8 cellular contexts compared by ENCODE assay signal in genomic region chr17:1362964-1363363, GRCh38. TPM values are rescaled to one million over a fixed set of nuclear protein-coding genes. Genes with fewer than 3 reads are reported as not detected.
A peak's percentile ranks its signal among the peaks of the same experiment; 100 is the strongest.
DNase-seq lines count a peak whose midpoint lies in the region; ATAC-seq and TF ChIP-seq lines count a peak whose summit lies in the region.

No MANE protein-coding gene starts in this region.

- TF ChIP-seq CTCF in esophagus muscularis mucosa (IDR thresholded peaks at IDR 0.05), result no peak
- no peak for TF ChIP-seq CTCF in gastrocnemius medialis (IDR thresholded peaks at IDR 0.05 in 4 of 5, conservative IDR thresholded peaks at IDR 0.05 in 1 of 5)

- in situ Hi-C loops in gastrocnemius medialis (cut with MboI; ENCODE audit: low sequenced_read_pairs in 4 of 4), result loop anchor here in 2 of 4 donors (5.0 to 25.0 kb wide), 3 partner anchors 92 to 154 kb away; partner anchors contain the start of genes INPP5K (in 2 of the 2) and CRK (in 1 of the 2)

- ATAC-seq in GM18502 (IDR thresholded peaks at IDR 0.05; ENCODE audit: poor library complexity, unreplicated experiment) (peak; percentile 62), gastrocnemius medialis (peak; percentile 79), HG02642 (IDR thresholded peaks at IDR 0.05; ENCODE audit: poor library complexity, unreplicated experiment) (no peak)

- peaks cover 12 to 50% (median 32%) of the 10 kb centered on the region in 4 donors for H3K36me3 ChIP-seq in esophagus muscularis mucosa
- H3K36me3 ChIP-seq in gastrocnemius medialis, result peaks cover 0 to 34% of the 10 kb centered on the region in 2 donors

- WGBS in esophagus muscularis mucosa, result 26% methylated on average over 3 of the region's 3 CpGs

- H3K4me1 ChIP-seq in esophagus muscularis mucosa, result peaks cover 57 to 89% (median 84%) of the 10 kb centered on the region in 4 donors
- H3K4me1 ChIP-seq in gastrocnemius medialis, result peaks cover 74 to 75% of the 10 kb centered on the region in 2 donors

- H3K27me3 ChIP-seq in esophagus muscularis mucosa, result no peaks in the 10 kb centered on the region
- H3K27me3 ChIP-seq in gastrocnemius medialis, result no peaks in the 10 kb centered on the region

- no peaks in the 10 kb centered on the region for H3K9me3 ChIP-seq in esophagus muscularis mucosa
- H3K9me3 ChIP-seq in gastrocnemius medialis, result no peaks in the 10 kb centered on the region

- intact Hi-C loops in esophagus muscularis mucosa (cut with DNase I) (no loop called here), gastrocnemius medialis (cut with DNase I; ENCODE audit: low total_unique reads) (no loop called here)

- TF ChIP-seq POLR2A in esophagus muscularis mucosa (IDR thresholded peaks at IDR 0.05; ENCODE audit: low read depth), result no peak
- no peak for TF ChIP-seq POLR2A in gastrocnemius medialis (IDR thresholded peaks at IDR 0.05)

- peak; percentile 93 for DNase-seq in NOMO-1 treated with dmso at 0.1 percent for 144 hours (lab: John Stamatoyannopoulos, UW; ENCODE audit: unreplicated experiment)
- DNase-seq in esophagus muscularis mucosa (ENCODE audit: extremely low spot score), result no peak
- peak; percentile 54 to 71 for DNase-seq in gastrocnemius medialis
- no peak for DNase-seq in SW480 (ENCODE audit: low spot score)
- no peak for DNase-seq in NCI-H1105 (lab: John Stamatoyannopoulos, UW)
- DNase-seq in NCI-H446 (lab: John Stamatoyannopoulos, UW), result no peak

- TF ChIP-seq EP300 in esophagus muscularis mucosa (IDR thresholded peaks at IDR 0.05), result no peak

- peak overlapping the region; percentile 8 to 69 (median 61) for H3K27ac ChIP-seq in esophagus muscularis mucosa (replicated peaks in 1 of 4)
- H3K27ac ChIP-seq in gastrocnemius medialis, result peak overlapping the region; percentile 73 to 81 (median 74)

- H3K4me3 ChIP-seq in esophagus muscularis mucosa (no peak overlapping the region), gastrocnemius medialis (no peak overlapping the region)

RNA-seq across cellular contexts. Expression of gene YWHAE, which starts 37.1 kb away (rescaled TPM):
- total RNA-seq in esophagus muscularis mucosa (100 to 1,000 TPM; 329 to 408 (median 364) TPM), gastrocnemius medialis (1,000 to 10,000 TPM in 3 of 4 donors, 100 to 1,000 TPM in 1; 915 to 1,814 (median 1,174) TPM)

Comparison
In these comparisons a context has a peak if more than half of its experiments do, and no peak if none do; other contexts are left out.
1. DNase-seq: peak in NOMO-1 treated with dmso at 0.1 percent for 144 hours (single experiment) and gastrocnemius medialis (2 of 2); none in esophagus muscularis mucosa (single experiment), SW480 (single experiment), NCI-H1105 (single experiment) and NCI-H446 (0 of 2).